8 cellular contexts compared by ENCODE assay signal in genomic region chr1:163361123-163361934, GRCh38. TPM values are rescaled to one million over a fixed set of nuclear protein-coding genes. Genes with fewer than 3 reads are reported as not detected.
DNase-seq lines count a peak whose midpoint lies in the region; ATAC-seq and TF ChIP-seq lines count a peak whose summit lies in the region.

No MANE protein-coding gene starts in this region.

- no peaks in the 10 kb centered on the region for H3K9me3 ChIP-seq in CD8-positive, alpha-beta T cell (ENCODE audit: low read length)

- H3K27ac Mint-ChIP-seq in activated T-helper 17 cell treated with anti-CD3 and anti-CD28 coated beads, Interleukin-2, amount 50 U/mL, for 72 hours, result no peak overlapping the region
- no peak overlapping the region for H3K27ac Mint-ChIP-seq in CD8-positive, alpha-beta T cell
- H3K27ac Mint-ChIP-seq in natural killer cell treated with Interleukin-12 subunit alpha and Interleukin-12 subunit beta and Interleukin-15 and Interleukin-18, amount 100 ng/mL, for 72 hours, result no peak overlapping the region

- no peaks in the 10 kb centered on the region for H3K36me3 ChIP-seq in CD8-positive, alpha-beta T cell (ENCODE audit: insufficient read depth, low read length)

- H3K4me1 ChIP-seq in CD8-positive, alpha-beta T cell (ENCODE audit: insufficient read depth, low read length), result no peaks in the 10 kb centered on the region

- peak; percentile 67 for ATAC-seq in GM21723 (IDR thresholded peaks at IDR 0.05; ENCODE audit: unreplicated experiment)
- ATAC-seq in activated T-helper 17 cell treated with anti-CD3 and anti-CD28 coated beads, Interleukin-2, amount 50 U/mL, for 72 hours (replicated peaks), result peak; percentile 40
- no peak for ATAC-seq in CD8-positive, alpha-beta T cell
- no peak for ATAC-seq in natural killer cell treated with Interleukin-12 subunit alpha and Interleukin-12 subunit beta and Interleukin-15 and Interleukin-18, amount 100 ng/mL, for 72 hours

- TF ChIP-seq CTCF in CD8-positive, alpha-beta T cell (IDR thresholded peaks at IDR 0.05), result no peak

- H3K4me3 Mint-ChIP-seq in activated T-helper 17 cell treated with anti-CD3 and anti-CD28 coated beads, Interleukin-2, amount 50 U/mL, for 72 hours, result no peak overlapping the region
- no peak overlapping the region for H3K4me3 Mint-ChIP-seq in CD8-positive, alpha-beta T cell
- no peak overlapping the region for H3K4me3 Mint-ChIP-seq in natural killer cell treated with Interleukin-12 subunit alpha and Interleukin-12 subunit beta and Interleukin-15 and Interleukin-18, amount 100 ng/mL, for 72 hours

- H3K27me3 ChIP-seq in CD8-positive, alpha-beta T cell (ENCODE audit: insufficient read depth, low read length), result no peaks in the 10 kb centered on the region

- no peaks in the 10 kb centered on the region for H3K4me1 Mint-ChIP-seq in activated T-helper 17 cell treated with anti-CD3 and anti-CD28 coated beads, Interleukin-2, amount 50 U/mL, for 72 hours
- H3K4me1 Mint-ChIP-seq in CD8-positive, alpha-beta T cell (ENCODE audit: low read depth), result peaks cover 9% of the 10 kb centered on the region
- H3K4me1 Mint-ChIP-seq in natural killer cell treated with Interleukin-12 subunit alpha and Interleukin-12 subunit beta and Interleukin-15 and Interleukin-18, amount 100 ng/mL, for 72 hours (ENCODE audit: low read depth in 2 of 2), result peaks cover 3 to 6% of the 10 kb centered on the region in 2 donors

- no peaks in the 10 kb centered on the region for H3K27me3 Mint-ChIP-seq in activated T-helper 17 cell treated with anti-CD3 and anti-CD28 coated beads, Interleukin-2, amount 50 U/mL, for 72 hours
- H3K27me3 Mint-ChIP-seq in CD8-positive, alpha-beta T cell (ENCODE audit: low read depth), result peaks cover 6% of the 10 kb centered on the region
- peaks cover 15 to 20% of the 10 kb centered on the region in 2 donors for H3K27me3 Mint-ChIP-seq in natural killer cell treated with Interleukin-12 subunit alpha and Interleukin-12 subunit beta and Interleukin-15 and Interleukin-18, amount 100 ng/mL, for 72 hours

- no peaks in the 10 kb centered on the region for H3K9me3 Mint-ChIP-seq in activated T-helper 17 cell treated with anti-CD3 and anti-CD28 coated beads, Interleukin-2, amount 50 U/mL, for 72 hours
- no peaks in the 10 kb centered on the region for H3K9me3 Mint-ChIP-seq in CD8-positive, alpha-beta T cell
- H3K9me3 Mint-ChIP-seq in natural killer cell treated with Interleukin-12 subunit alpha and Interleukin-12 subunit beta and Interleukin-15 and Interleukin-18, amount 100 ng/mL, for 72 hours, result no peaks in the 10 kb centered on the region

- peaks cover 3% of the 10 kb centered on the region for H3K36me3 Mint-ChIP-seq in activated T-helper 17 cell treated with anti-CD3 and anti-CD28 coated beads, Interleukin-2, amount 50 U/mL, for 72 hours (ENCODE audit: low read depth)
- no peaks in the 10 kb centered on the region for H3K36me3 Mint-ChIP-seq in CD8-positive, alpha-beta T cell
- no peaks in the 10 kb centered on the region for H3K36me3 Mint-ChIP-seq in natural killer cell treated with Interleukin-12 subunit alpha and Interleukin-12 subunit beta and Interleukin-15 and Interleukin-18, amount 100 ng/mL, for 72 hours

- CTCF ChIA-PET in CD8-positive, alpha-beta T cell (lab: Charles Lee), result no interaction called here

- no peak overlapping the region for H3K4me3 ChIP-seq in CD8-positive, alpha-beta T cell (ENCODE audit: low read depth, low read length)

- intact Hi-C loops in CD8-positive, alpha-beta T cell (cut with DNase I, micrococcal nuclease), result no loop called here

- no peak overlapping the region for H3K27ac ChIP-seq in CD8-positive, alpha-beta T cell (ENCODE audit: low read depth, low read length)

- DNase-seq in DMS153 treated with DMSO at 0.1 percent for 48 hours (lab: John Stamatoyannopoulos, UW; ENCODE audit: unreplicated experiment), result peak; percentile 87
- peak; percentile 2 for DNase-seq in NCI-H1694 (lab: John Stamatoyannopoulos, UW)
- DNase-seq in lung microvascular endothelial cell (ENCODE audit: low read depth in 2 of 2), result peak; percentile 11 to 32
- no peak for DNase-seq in CD8-positive, alpha-beta T cell
- no peak for DNase-seq in natural killer cell treated with Interleukin-12 subunit alpha and Interleukin-12 subunit beta and Interleukin-15 and Interleukin-18, amount 100 ng/mL, for 72 hours (ENCODE audit: low spot score)
- DNase-seq in effector CD4-positive, alpha-beta T cell, result no peak

- POLR2A ChIA-PET in CD8-positive, alpha-beta T cell (lab: Charles Lee), result no interaction called here

RNA-seq across cellular contexts. Expression of gene NUF2, which starts 39.6 kb away (rescaled TPM):
- 10 to 100 TPM; 49.0 to 59.4 TPM for total RNA-seq in activated T-helper 17 cell treated with anti-CD3 and anti-CD28 coated beads, Interleukin-2, amount 50 U/mL, for 72 hours
- 1.6 and 6.5 TPM in 2 replicates for total RNA-seq in lung microvascular endothelial cell
- 1 to 10 TPM; 1.2 to 2.5 TPM for total RNA-seq in CD8-positive, alpha-beta T cell
- 10 to 100 TPM; 26.7 to 52.2 TPM for total RNA-seq in natural killer cell treated with Interleukin-12 subunit alpha and Interleukin-12 subunit beta and Interleukin-15 and Interleukin-18, amount 100 ng/mL, for 72 hours

Comparison
In these comparisons a context has a peak if more than half of its experiments do, and no peak if none do; other contexts are left out.
1. DNase-seq: peak in DMS153 treated with DMSO at 0.1 percent for 48 hours (single experiment), NCI-H1694 (single experiment) and lung microvascular endothelial cell (2 of 2); none in CD8-positive, alpha-beta T cell (0 of 7), natural killer cell treated with Interleukin-12 subunit alpha and Interleukin-12 subunit beta and Interleukin-15 and Interleukin-18, amount 100 ng/mL, for 72 hours (single experiment) and effector CD4-positive, alpha-beta T cell (single experiment).
2. ATAC-seq: peak in GM21723 (single experiment) and activated T-helper 17 cell treated with anti-CD3 and anti-CD28 coated beads, Interleukin-2, amount 50 U/mL, for 72 hours (single experiment); none in CD8-positive, alpha-beta T cell (single experiment) and natural killer cell treated with Interleukin-12 subunit alpha and Interleukin-12 subunit beta and Interleukin-15 and Interleukin-18, amount 100 ng/mL, for 72 hours (0 of 2).